Comparison of ENCODE assay signal across 1 cellular context in genomic region chr20:37270586-37271420, GRCh38.
TF ChIP-seq lines count a peak whose summit lies in the region.

No MANE protein-coding gene starts in this region.

TF ChIP-seq in K562, 482 proteins besides CTCF, POLR2A, EP300 and RAD21 (continued from another document and continues in another):
- TF ChIP-seq, protein P1, sequence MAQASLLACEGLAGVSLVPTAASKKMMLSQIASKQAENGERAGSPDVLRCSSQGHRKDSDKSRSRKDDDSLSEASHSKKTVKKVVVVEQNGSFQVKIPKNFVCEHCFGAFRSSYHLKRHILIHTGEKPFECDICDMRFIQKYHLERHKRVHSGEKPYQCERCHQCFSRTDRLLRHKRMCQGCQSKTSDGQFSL (CRISPR knock-in tag; IDR thresholded peaks at IDR 0.05): no peak
- TF ChIP-seq, protein P1 (tag; IDR thresholded peaks at IDR 0.05): no peak
- no peak for TF ChIP-seq ZNF699 (CRISPR knock-in tag; IDR thresholded peaks at IDR 0.05; ENCODE audit: insufficient replicate concordance)
- TF ChIP-seq POLR2AphosphoS2 (IDR thresholded peaks at IDR 0.05; ENCODE audit: low read length): no peak
- no peak for TF ChIP-seq ZNF696 (CRISPR knock-in tag; conservative IDR thresholded peaks at IDR 0.05)
- no peak for TF ChIP-seq EZH2 (IDR thresholded peaks at IDR 0.05; ENCODE audit: borderline replicate concordance, low read depth, low read length)
- 0 out of 2 replicates have a peak, but pooled peaks have one; percentile 1 for TF ChIP-seq ZNF449 (CRISPR knock-in tag; IDR thresholded peaks at IDR 0.05)
- no peak for TF ChIP-seq NCOA2 (IDR thresholded peaks at IDR 0.05; ENCODE audit: partially characterized antibody in 2 of 2)
- TF ChIP-seq TFAM (CRISPR knock-in tag; conservative IDR thresholded peaks at IDR 0.05): no peak
- TF ChIP-seq ZNF583 (CRISPR knock-in tag; IDR thresholded peaks at IDR 0.05): peak; percentile 22; the same call in 1 of the 2 replicates
- no peak for TF ChIP-seq NR2F6 (CRISPR knock-in tag; IDR thresholded peaks at IDR 0.05)
- TF ChIP-seq ZZZ3 (IDR thresholded peaks at IDR 0.05): no peak
- no peak for TF ChIP-seq KLF13 (tag; IDR thresholded peaks at IDR 0.05; ENCODE audit: borderline replicate concordance, low read depth)
- no peak for TF ChIP-seq GTF2E2 (tag; IDR thresholded peaks at IDR 0.05)
- 0 out of 2 replicates have a peak, but pooled peaks have one; percentile 11 for TF ChIP-seq SMAD4 (CRISPR knock-in tag; conservative IDR thresholded peaks at IDR 0.05)
- TF ChIP-seq GABPA (tag; conservative IDR thresholded peaks at IDR 0.05; ENCODE audit: low read depth): peak; percentile 85
- no peak for TF ChIP-seq ZMIZ1 (IDR thresholded peaks at IDR 0.05; ENCODE audit: low read depth in 2 of 2, low read length in 2 of 2)
- no peak for TF ChIP-seq SREBF2 (CRISPR knock-in tag; IDR thresholded peaks at IDR 0.05)
- no peak for TF ChIP-seq TAL1 (IDR thresholded peaks at IDR 0.05)
- no peak for TF ChIP-seq U2AF1 (optimal IDR thresholded peaks at IDR 0.05; ENCODE audit: low read depth, low read length)
- no peak for TF ChIP-seq KHSRP (IDR thresholded peaks at IDR 0.05)
- TF ChIP-seq ZNF263 (CRISPR knock-in tag; IDR thresholded peaks at IDR 0.05; ENCODE audit: borderline replicate concordance): 0 out of 2 replicates have a peak, but pooled peaks have one; percentile 35
- TF ChIP-seq ZNF324 (CRISPR knock-in tag; IDR thresholded peaks at IDR 0.05): no peak
- TF ChIP-seq, protein P2, sequence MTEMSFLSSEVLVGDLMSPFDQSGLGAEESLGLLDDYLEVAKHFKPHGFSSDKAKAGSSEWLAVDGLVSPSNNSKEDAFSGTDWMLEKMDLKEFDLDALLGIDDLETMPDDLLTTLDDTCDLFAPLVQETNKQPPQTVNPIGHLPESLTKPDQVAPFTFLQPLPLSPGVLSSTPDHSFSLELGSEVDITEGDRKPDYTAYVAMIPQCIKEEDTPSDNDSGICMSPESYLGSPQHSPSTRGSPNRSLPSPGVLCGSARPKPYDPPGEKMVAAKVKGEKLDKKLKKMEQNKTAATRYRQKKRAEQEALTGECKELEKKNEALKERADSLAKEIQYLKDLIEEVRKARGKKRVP (CRISPR knock-in tag; IDR thresholded peaks at IDR 0.05): no peak
- no peak for TF ChIP-seq NR1H2 (CRISPR knock-in tag; IDR thresholded peaks at IDR 0.05)
- no peak for TF ChIP-seq CLOCK (CRISPR knock-in tag; IDR thresholded peaks at IDR 0.05; ENCODE audit: borderline replicate concordance)
- TF ChIP-seq NONO (IDR thresholded peaks at IDR 0.05; ENCODE audit: low read depth in 2 of 2, low read length in 1 of 2): no peak
- TF ChIP-seq FOXO4 (CRISPR knock-in tag; IDR thresholded peaks at IDR 0.05): no peak
- 0 out of 2 replicates have a peak, but pooled peaks have one; percentile 25 for TF ChIP-seq ERF (CRISPR knock-in tag; IDR thresholded peaks at IDR 0.05)
- TF ChIP-seq ZNF217 (CRISPR knock-in tag; IDR thresholded peaks at IDR 0.05): no peak
- TF ChIP-seq C11orf30 (IDR thresholded peaks at IDR 0.05; ENCODE audit: low read depth): no peak
- 0 out of 2 replicates have a peak, but pooled peaks have one; percentile 29 for TF ChIP-seq NR2C2 (CRISPR knock-in tag; IDR thresholded peaks at IDR 0.05)
- peak; percentile 97 for TF ChIP-seq NR2C2 (tag; IDR thresholded peaks at IDR 0.05)
- peak; percentile 66; the same call in 1 of the 2 replicates for TF ChIP-seq ZBTB40 (IDR thresholded peaks at IDR 0.05)
- no peak for TF ChIP-seq ZBTB40 (CRISPR knock-in tag; IDR thresholded peaks at IDR 0.05)
- TF ChIP-seq CTBP1 (IDR thresholded peaks at IDR 0.05; ENCODE audit: borderline replicate concordance): peak; percentile 30; the same call in 1 of the 2 replicates
- TF ChIP-seq POLR3G (IDR thresholded peaks at IDR 0.05; ENCODE audit: extremely low read depth, insufficient read length, insufficient replicate concordance): no peak
- no peak for TF ChIP-seq SAFB (IDR thresholded peaks at IDR 0.05; ENCODE audit: borderline replicate concordance, low read depth, low read length)
- no peak for TF ChIP-seq BRF2 (IDR thresholded peaks at IDR 0.05; ENCODE audit: borderline replicate concordance, insufficient read depth, insufficient read length)
